8 cellular contexts compared by ENCODE assay signal in the genomic region with DNA sequence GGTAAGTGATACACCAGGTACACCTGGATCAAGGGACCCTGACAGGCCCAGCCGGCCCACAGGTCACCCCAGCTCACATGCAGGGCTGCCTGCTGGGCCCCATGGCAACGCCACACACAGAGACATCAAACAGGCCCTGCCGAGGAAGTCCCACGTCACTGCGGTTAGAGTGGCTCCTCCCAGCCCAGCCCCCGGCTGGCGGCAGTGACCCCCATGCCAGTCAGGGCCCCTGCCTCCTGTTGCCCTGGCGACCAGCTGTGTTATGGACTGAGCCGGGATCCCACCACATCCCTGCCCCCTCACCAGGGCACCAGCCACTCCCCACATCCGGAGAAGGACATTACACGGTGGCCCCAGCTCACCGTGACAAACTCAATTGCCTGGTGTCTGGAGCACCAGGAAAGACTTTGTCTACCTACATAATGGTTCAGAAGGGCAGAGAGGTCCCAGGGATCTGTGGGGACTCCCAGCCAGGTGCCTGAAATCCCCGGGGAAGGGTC. TPM values are rescaled to one million over a fixed set of nuclear protein-coding genes. Genes with fewer than 3 reads are reported as not detected.
DNase-seq lines count a peak whose midpoint lies in the region; ATAC-seq lines count a peak whose summit lies in the region.

No MANE protein-coding gene starts in this region.

- peak overlapping the region; percentile 100 for H3K27ac Mint-ChIP-seq in effector memory CD8-positive, alpha-beta T cell

- H3K4me1 ChIP-seq in mononuclear cell (ENCODE audit: insufficient read depth, low read length), result peaks cover 88% of the 10 kb centered on the region

- H3K4me3 Mint-ChIP-seq in effector memory CD8-positive, alpha-beta T cell, result peak overlapping the region; percentile 83

- no peaks in the 10 kb centered on the region for H3K27me3 Mint-ChIP-seq in effector memory CD8-positive, alpha-beta T cell

- H3K9me3 Mint-ChIP-seq in effector memory CD8-positive, alpha-beta T cell, result no peaks in the 10 kb centered on the region

- H3K27me3 ChIP-seq in mononuclear cell (ENCODE audit: insufficient read depth, low read length), result no peaks in the 10 kb centered on the region

- H3K4me3 ChIP-seq in mononuclear cell (ENCODE audit: low read length), result peak overlapping the region; percentile 41

- no peaks in the 10 kb centered on the region for H3K9me3 ChIP-seq in mononuclear cell (ENCODE audit: low read depth, low read length)

- peaks cover 52 to 56% of the 10 kb centered on the region in 2 donors for H3K4me1 Mint-ChIP-seq in effector memory CD8-positive, alpha-beta T cell (ENCODE audit: low read depth in 2 of 2)

- DNase-seq in DMS 273 (lab: John Stamatoyannopoulos, UW; ENCODE audit: unreplicated experiment) (peak; percentile 56), DMS 273 treated with DMSO at 0.1 percent for 48 hours (lab: John Stamatoyannopoulos, UW) (no peak), NCI-H774 (lab: John Stamatoyannopoulos, UW) (peak; percentile 79)
- DNase-seq in activated CD8-positive, alpha-beta memory T cell treated with anti-CD3 and anti-CD28 coated beads for 1 hour (ENCODE audit: extremely low read depth in 1 of 2, low read depth in 1 of 2), result peak; percentile 95 to 98
- peak; percentile 99 for DNase-seq in effector memory CD8-positive, alpha-beta T cell
- DNase-seq in stimulated activated CD8-positive, alpha-beta memory T cell treated with anti-CD3 and anti-CD28 coated beads, Interleukin-4, amount 100 ng/mL, for 4 hours (ENCODE audit: low read depth in 2 of 2, low spot score in 1 of 2), result peak; percentile 79 to 93

- H3K36me3 Mint-ChIP-seq in effector memory CD8-positive, alpha-beta T cell (ENCODE audit: insufficient read depth), result peaks cover 94% of the 10 kb centered on the region

- peak; percentile 44 for ATAC-seq in HG02840 (IDR thresholded peaks at IDR 0.05; ENCODE audit: low FRiP score, unreplicated experiment)
- peak; percentile 62 for ATAC-seq in effector memory CD8-positive, alpha-beta T cell (replicated peaks)

RNA-seq across cellular contexts. Expression of gene NANOS3, which starts 30.4 kb away (rescaled TPM):
- not detected for total RNA-seq in mononuclear cell

RNA-seq across cellular contexts. Expression of gene ZSWIM4, which starts 51.3 kb away (rescaled TPM):
- 1.5 TPM for total RNA-seq in mononuclear cell

RNA-seq across cellular contexts. Expression of gene BRME1, which starts 59.3 kb away (rescaled TPM):
- total RNA-seq in mononuclear cell, result 0.10 TPM

RNA-seq across cellular contexts. Expression of gene CC2D1A, which starts 59.4 kb away (rescaled TPM):
- 8.2 TPM for total RNA-seq in mononuclear cell
